In the genomic region with DNA sequence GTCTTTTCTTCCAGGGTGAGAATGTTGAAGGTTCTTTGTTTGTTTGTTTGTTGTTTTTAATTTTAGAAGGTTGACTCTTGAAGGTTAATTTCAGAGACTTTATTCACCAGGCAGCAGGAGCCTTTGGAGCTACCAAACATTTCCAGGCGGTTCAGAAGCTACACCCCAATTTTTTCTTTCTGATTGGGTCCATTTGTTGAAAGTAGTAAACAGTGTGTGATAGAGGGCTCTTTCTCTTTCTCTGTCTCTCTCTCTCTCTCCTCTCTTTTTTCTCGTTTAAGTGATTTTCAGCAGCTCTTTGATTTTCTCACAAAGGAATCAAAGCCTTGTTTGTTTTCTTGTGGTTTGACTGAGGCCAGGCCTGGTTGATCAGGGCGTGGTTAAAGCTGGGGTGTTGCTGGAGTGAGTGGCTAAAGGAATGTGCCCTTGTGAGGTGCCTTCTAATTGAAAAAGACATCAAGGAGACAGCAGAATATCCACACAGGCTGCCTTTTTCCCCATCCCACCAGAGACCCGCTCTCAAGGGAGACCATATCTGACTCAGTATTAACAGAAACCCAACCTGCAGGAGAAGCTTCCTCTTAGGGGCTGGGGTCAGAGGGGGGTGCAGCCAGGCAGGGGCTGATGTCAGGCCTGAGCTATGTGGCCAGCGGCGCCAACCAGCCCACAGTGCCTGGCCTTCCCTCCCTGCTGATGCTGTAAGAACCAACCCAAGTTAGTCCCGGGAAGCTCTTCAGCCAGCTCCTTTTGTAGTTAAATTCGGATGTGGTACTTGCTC, we compare ENCODE assay signal across 8 cellular contexts. TPM values are rescaled to one million over a fixed set of nuclear protein-coding genes. Genes with fewer than 3 reads are reported as not detected.
DNase-seq lines count a peak whose midpoint lies in the region; ATAC-seq lines count a peak whose summit lies in the region.

No MANE protein-coding gene starts in this region.

- no peaks in the 10 kb centered on the region; the same call in 1 of the 2 replicates for H3K36me3 ChIP-seq in MG63
- H3K36me3 ChIP-seq in effector memory CD4-positive, alpha-beta T cell (ENCODE audit: control insufficient read depth, insufficient read depth, low read length) = no peaks in the 10 kb centered on the region

- ATAC-seq in GM18511 (IDR thresholded peaks at IDR 0.05; ENCODE audit: unreplicated experiment) = no peak
- ATAC-seq in HG02852 (IDR thresholded peaks at IDR 0.05; ENCODE audit: unreplicated experiment) = no peak

- H3K27me3 ChIP-seq in MG63 = no peaks in the 10 kb centered on the region
- no peaks in the 10 kb centered on the region for H3K27me3 ChIP-seq in effector memory CD4-positive, alpha-beta T cell (replicated peaks; ENCODE audit: control insufficient read depth, insufficient read depth, low read length, poor library complexity, severe bottlenecking)

- H3K9me3 ChIP-seq in MG63 = no peaks in the 10 kb centered on the region
- no peaks in the 10 kb centered on the region for H3K9me3 ChIP-seq in effector memory CD4-positive, alpha-beta T cell (ENCODE audit: control insufficient read depth, low read length)

- peak overlapping the region; percentile 25 for H3K27ac ChIP-seq in effector memory CD4-positive, alpha-beta T cell (ENCODE audit: insufficient read depth, low read length, poor library complexity, severe bottlenecking)

- in situ Hi-C loops in ACHN (cut with HindIII; ENCODE audit: low pct_ligation_motif_present, low pct_unique_long_range_greater_than_20kb, low sequenced_read_pairs) = no loop called here

- peak overlapping the region; percentile 72 for H3K4me3 ChIP-seq in MG63
- no peak overlapping the region for H3K4me3 ChIP-seq in effector memory CD4-positive, alpha-beta T cell (ENCODE audit: insufficient read depth, low read depth, low read length, poor library complexity, severe bottlenecking)

- DNase-seq in ACHN (peak; percentile 78), MG63 (peak; percentile 83), mucosa of gallbladder (ENCODE audit: low spot score) (peak; percentile 57), Kasumi-1 (lab: John Stamatoyannopoulos, UW) (no peak)
- DNase-seq in effector memory CD4-positive, alpha-beta T cell = no peak
- no peak for DNase-seq in activated naive CD4-positive, alpha-beta T cell (lab: John Stamatoyannopoulos, UW)

- peaks cover 16% of the 10 kb centered on the region for H3K4me1 ChIP-seq in effector memory CD4-positive, alpha-beta T cell (ENCODE audit: control insufficient read depth, insufficient read depth, low read length, poor library complexity, severe bottlenecking)

RNA-seq across cellular contexts. Expression of gene NAA20, which starts 40.4 kb away (rescaled TPM):
- 86.6 and 105 TPM in 2 replicates for total RNA-seq in MG63 (2014; rRNA removed; shearing (Covaris generic); ENCODE audit: low replicate concordance)
- total RNA-seq in mucosa of gallbladder = 54.3 TPM

Comparison
In these comparisons a context has a peak if more than half of its experiments do, and no peak if none do; other contexts are left out.
1. DNase-seq: peak in ACHN (single experiment), MG63 (single experiment) and mucosa of gallbladder (single experiment); none in effector memory CD4-positive, alpha-beta T cell (0 of 3), Kasumi-1 (0 of 2) and activated naive CD4-positive, alpha-beta T cell (0 of 4).